22 cellular contexts compared by ENCODE assay signal in the genomic region with DNA sequence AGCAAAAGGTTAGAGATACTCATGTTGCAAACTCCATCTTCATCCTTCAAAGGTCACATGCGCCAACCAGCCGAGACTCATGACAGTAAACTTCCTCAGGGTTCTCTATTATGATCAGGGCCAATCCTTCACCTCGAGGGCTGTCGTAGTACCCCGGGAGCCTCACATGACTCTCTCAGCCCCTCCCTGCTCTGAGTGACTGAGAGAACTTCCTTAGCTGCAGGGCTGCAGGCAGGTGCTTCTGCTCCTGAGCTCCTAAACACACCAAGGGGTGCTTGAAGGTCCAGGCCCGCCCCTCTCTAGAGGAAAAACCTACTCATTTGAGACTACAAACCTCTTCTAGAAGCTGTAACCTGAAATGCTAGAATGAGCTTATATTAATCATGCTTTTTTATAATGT. TPM values are rescaled to one million over a fixed set of nuclear protein-coding genes. Genes with fewer than 3 reads are reported as not detected.
DNase-seq lines count a peak whose midpoint lies in the region; ATAC-seq and TF ChIP-seq lines count a peak whose summit lies in the region.
"Had no signal": no experiment of that assay in that cellular context is flagged by ENCODE, and none has a peak within 500 bp of the region (broad histone marks: within the 10 kb centered on the region; RNA-seq: fewer than 3 reads in every experiment).

No MANE protein-coding gene starts in this region.

- H3K4me3 ChIP-seq in MM.1S (ENCODE audit: low read length) (no peak overlapping the region), aorta (ENCODE audit: low read length in 2 of 2) (no peak overlapping the region)
- H3K4me3 ChIP-seq: dorsolateral prefrontal cortex, Peyer's patch, prostate gland had no signal

- intact Hi-C loops in aorta (cut with DNase I), result no loop called here

- no peak overlapping the region for H3K27ac Mint-ChIP-seq in stimulated activated naive B cell treated with anti-CD40 and anti-IgM and Interleukin-4, amounts not matched to agents 10 μg/mL and 1 μg/mL and 100 μg/mL, for 72 hours

- H3K9me3 ChIP-seq in MM.1S (replicated peaks; ENCODE audit: insufficient read depth, low read length) (no peaks in the 10 kb centered on the region), aorta (ENCODE audit: control insufficient read depth, low read length) (no peaks in the 10 kb centered on the region)
- H3K9me3 ChIP-seq: Peyer's patch, prostate gland had no signal

- TF ChIP-seq CTCF in MM.1S (IDR thresholded peaks at IDR 0.05; ENCODE audit: low read length), result no peak

- no peaks in the 10 kb centered on the region for H3K79me2 ChIP-seq in MM.1S (ENCODE audit: low read length)

- H3K27me3 Mint-ChIP-seq in stimulated activated naive B cell treated with anti-CD40 and anti-IgM and Interleukin-4, amounts not matched to agents 10 μg/mL and 1 μg/mL and 100 μg/mL, for 72 hours, result peaks cover 14 to 15% of the 10 kb centered on the region in 2 donors

- peaks cover 6 to 8% of the 10 kb centered on the region in 2 donors for H3K4me1 Mint-ChIP-seq in stimulated activated naive B cell treated with anti-CD40 and anti-IgM and Interleukin-4, amounts not matched to agents 10 μg/mL and 1 μg/mL and 100 μg/mL, for 72 hours
- H3K4me1 Mint-ChIP-seq: neural crest cell had no signal

- H3K27ac ChIP-seq in MM.1S (ENCODE audit: low read length) (no peak overlapping the region), aorta (ENCODE audit: low read depth in 1 of 2, low read length in 2 of 2) (no peak overlapping the region)
- H3K27ac ChIP-seq: C4-2B, Peyer's patch had no signal

- no peak overlapping the region for H3K9ac ChIP-seq in MM.1S (ENCODE audit: low read length)

- no peaks in the 10 kb centered on the region for H3F3A ChIP-seq in MM.1S (ENCODE audit: insufficient read depth, low read length)

- H3K4me1 ChIP-seq in MM.1S (ENCODE audit: low read length) (no peaks in the 10 kb centered on the region), aorta (ENCODE audit: control insufficient read depth in 1 of 2, insufficient read depth in 2 of 2, low read length in 2 of 2) (no peaks in the 10 kb centered on the region)
- H3K4me1 ChIP-seq: Peyer's patch, prostate gland had no signal

- H3K36me3 ChIP-seq in MM.1S (replicated peaks; ENCODE audit: insufficient read depth, low read length) (no peaks in the 10 kb centered on the region), aorta (ENCODE audit: control insufficient read depth in 1 of 2, insufficient read depth in 2 of 2, low read length in 1 of 2) (no peaks in the 10 kb centered on the region)
- H3K36me3 ChIP-seq: Peyer's patch, prostate gland had no signal

- 59 to 70% methylated on average over 6 of the region's 6 CpGs for WGBS in aorta, 2 donors

- peak; percentile 45 to 65 for ATAC-seq in stimulated activated naive B cell treated with anti-CD40 and anti-IgM and Interleukin-4, amounts not matched to agents 10 μg/mL and 1 μg/mL and 100 μg/mL, for 72 hours (replicated peaks)
- no peak for ATAC-seq in aorta (ENCODE audit: low FRiP score)
- ATAC-seq: activated CD4-positive, CD25-positive, alpha-beta regulatory T cell treated with anti-CD3 and anti-CD28 coated beads, Interleukin-2, amount 50 U/mL, for 24 hours; left cardiac atrium had no signal

- peak overlapping the region; percentile 30; the same call in 1 of the 2 replicates for H3K4me2 ChIP-seq in MM.1S (ENCODE audit: low read depth, low read length)

- H3K27me3 ChIP-seq in MM.1S (replicated peaks; ENCODE audit: insufficient read depth, low read length) (no peaks in the 10 kb centered on the region), aorta (ENCODE audit: control insufficient read depth in 1 of 2, insufficient read depth in 2 of 2, low read length in 1 of 2) (no peaks in the 10 kb centered on the region)
- H3K27me3 ChIP-seq: dorsolateral prefrontal cortex, Peyer's patch had no signal

- peak; percentile 12 for DNase-seq in NCI-H510A treated with DMSO at 0.1 percent for 48 hours (lab: John Stamatoyannopoulos, UW)
- no peak for DNase-seq in NCI-H510A (lab: John Stamatoyannopoulos, UW)
- DNase-seq in MM.1S, result peak; percentile 38
- DNase-seq in germinal center (ENCODE audit: low spot score), result peak; percentile 12
- DNase-seq in stimulated activated naive B cell treated with anti-CD40 and anti-IgM and Interleukin-4, amounts not matched to agents 10 μg/mL and 1 μg/mL and 100 μg/mL, for 72 hours, result no peak
- no peak for DNase-seq in aorta
- no peak for DNase-seq in T1000 (lab: John Stamatoyannopoulos, UW)
- no peak for DNase-seq in cerebellar nuclear complex (lab: John Stamatoyannopoulos, UW)
- DNase-seq: ACHN; amniotic stem cell; erythroblast; GF-D8; left cardiac atrium; midbrain; NCI-H1048; stimulated activated CD4-positive, alpha-beta T cell treated with anti-CD3 and anti-CD28 coated beads, Interleukin-2, amount 100 ng/mL, for 24 hours had no signal

- H4K20me1 ChIP-seq in MM.1S (ENCODE audit: insufficient read depth, low read length), result no peaks in the 10 kb centered on the region

- H3K4me3 Mint-ChIP-seq in stimulated activated naive B cell treated with anti-CD40 and anti-IgM and Interleukin-4, amounts not matched to agents 10 μg/mL and 1 μg/mL and 100 μg/mL, for 72 hours, result no peak overlapping the region
- H3K4me3 Mint-ChIP-seq: neural crest cell had no signal

- H3K9me3 Mint-ChIP-seq in stimulated activated naive B cell treated with anti-CD40 and anti-IgM and Interleukin-4, amounts not matched to agents 10 μg/mL and 1 μg/mL and 100 μg/mL, for 72 hours, result no peaks in the 10 kb centered on the region
- H3K9me3 Mint-ChIP-seq: neural crest cell had no signal

- no peaks in the 10 kb centered on the region for H3K9me2 ChIP-seq in MM.1S (replicated peaks; ENCODE audit: insufficient read depth, low read length)

- H2AFZ ChIP-seq in MM.1S (ENCODE audit: low read length), result peak overlapping the region; percentile 52

- H3K36me3 Mint-ChIP-seq in stimulated activated naive B cell treated with anti-CD40 and anti-IgM and Interleukin-4, amounts not matched to agents 10 μg/mL and 1 μg/mL and 100 μg/mL, for 72 hours, result no peaks in the 10 kb centered on the region

RNA-seq across cellular contexts. Expression of gene LONRF2, which starts 48.2 kb away (rescaled TPM):
- 10 to 100 TPM; 10.3 to 10.9 TPM for total RNA-seq in aorta
- polyA plus RNA-seq in aorta, result under 1 TPM; 0.43 to 0.75 TPM

Comparison
In these comparisons a context has a peak if more than half of its experiments do, and no peak if none do; other contexts are left out.
1. DNase-seq: peak in NCI-H510A treated with DMSO at 0.1 percent for 48 hours (single experiment), MM.1S (single experiment) and germinal center (single experiment); none in NCI-H510A (single experiment), stimulated activated naive B cell treated with anti-CD40 and anti-IgM and Interleukin-4, amounts not matched to agents 10 μg/mL and 1 μg/mL and 100 μg/mL, for 72 hours (single experiment), aorta (0 of 2), T1000 (single experiment) and cerebellar nuclear complex (0 of 2).